ENCODE assay signal across 7 cellular contexts in genomic region chr2:134218414-134218813, GRCh38. TPM values are rescaled to one million over a fixed set of nuclear protein-coding genes. Genes with fewer than 3 reads are reported as not detected.
DNase-seq lines count a peak whose midpoint lies in the region; ATAC-seq and TF ChIP-seq lines count a peak whose summit lies in the region.

No MANE protein-coding gene starts in this region.

- peak overlapping the region; percentile 90 to 98 (median 94) for H3K27ac Mint-ChIP-seq in naive B cell

- peak overlapping the region; percentile 11 to 88 (median 76) for H3K4me3 Mint-ChIP-seq in naive B cell

- DNase-seq in naive B cell (peak; percentile 58), ecto neural progenitor cell (ENCODE audit: low spot score) (no peak), nucleus accumbens (lab: John Stamatoyannopoulos, UW) (no peak), Ammon's horn (ENCODE audit: low spot score) (no peak)

- H3K9me3 ChIP-seq in OCI-LY3 (ENCODE audit: insufficient read depth, low read length), result no peaks in the 10 kb centered on the region

- TF ChIP-seq CTCF in OCI-LY3 (IDR thresholded peaks at IDR 0.05; ENCODE audit: low read depth, low read length), result no peak

- H3K9ac ChIP-seq in OCI-LY3 (ENCODE audit: low read length), result no peak overlapping the region

- H3K4me1 ChIP-seq in OCI-LY3 (ENCODE audit: low read length), result peaks cover 15% of the 10 kb centered on the region

- no peak overlapping the region for H3K4me3 ChIP-seq in OCI-LY3 (ENCODE audit: low read length)

- H4K20me1 ChIP-seq in OCI-LY3 (ENCODE audit: insufficient read depth, low read length), result peaks cover 28% of the 10 kb centered on the region

- ATAC-seq in GM18498 (IDR thresholded peaks at IDR 0.05; ENCODE audit: unreplicated experiment), result peak; percentile 31
- peak; percentile 28 for ATAC-seq in GM21717 (IDR thresholded peaks at IDR 0.05; ENCODE audit: unreplicated experiment)
- ATAC-seq in naive B cell (ENCODE audit: low read depth in 2 of 2), result peak; percentile 84

- H3K9me3 Mint-ChIP-seq in naive B cell, result peaks cover 0 to 5% (median 0%) of the 10 kb centered on the region in 7 donors

- H3K36me3 ChIP-seq in OCI-LY3 (replicated peaks; ENCODE audit: low read depth, low read length), result no peaks in the 10 kb centered on the region

- peaks cover 10% of the 10 kb centered on the region for H3K27me3 ChIP-seq in OCI-LY3 (ENCODE audit: low read depth, low read length)

- no peaks in the 10 kb centered on the region for H3K27me3 Mint-ChIP-seq in naive B cell

- peaks cover 55 to 82% (median 69%) of the 10 kb centered on the region in 3 donors for H3K4me1 Mint-ChIP-seq in naive B cell

- H3K36me3 Mint-ChIP-seq in naive B cell, result peaks cover 0 to 5% of the 10 kb centered on the region in 2 donors

- H3K4me2 ChIP-seq in OCI-LY3 (ENCODE audit: low read length), result peak overlapping the region; percentile 16; the same call in 1 of the 2 replicates

- no peak overlapping the region for H3K27ac ChIP-seq in OCI-LY3 (ENCODE audit: low read length)

- H3K79me2 ChIP-seq in OCI-LY3 (ENCODE audit: low read length), result no peaks in the 10 kb centered on the region

- H2AFZ ChIP-seq in OCI-LY3 (ENCODE audit: low read depth, low read length), result no peak overlapping the region

RNA-seq across cellular contexts. Expression of gene MGAT5, which starts 35.5 kb away (rescaled TPM):
- 10 to 100 TPM in 5 of 6 donors, 1 to 10 TPM in 1; 9.7 to 41.3 (median 29.6) TPM for polyA plus RNA-seq in naive B cell (ENCODE audit: low read depth in 6 of 6)

Comparison
In these comparisons a context has a peak if more than half of its experiments do, and no peak if none do; other contexts are left out.
1. ATAC-seq: peak in every context shown above with its lines; median percentile 84 in naive B cell; 31 in GM18498; 28 in GM21717.